Comparison of ENCODE assay signal across 14 cellular contexts in genomic region chr12:958449-959123, GRCh38. TPM values are rescaled to one million over a fixed set of nuclear protein-coding genes. Genes with fewer than 3 reads are reported as not detected.
A peak's percentile ranks its signal among the peaks of the same experiment; 100 is the strongest.
DNase-seq lines count a peak whose midpoint lies in the region; ATAC-seq and TF ChIP-seq lines count a peak whose summit lies in the region.
"Had no signal": no experiment of that assay in that cellular context is flagged by ENCODE, and none has a peak within 500 bp of the region (broad histone marks: within the 10 kb centered on the region; RNA-seq: fewer than 3 reads in every experiment).

No MANE protein-coding gene starts in this region.

- no peaks in the 10 kb centered on the region for H3K36me3 Mint-ChIP-seq in endothelial cell (ENCODE audit: low read depth, unreplicated experiment)
- H3K36me3 Mint-ChIP-seq: brain had no signal

- no peaks in the 10 kb centered on the region for H3K36me3 ChIP-seq in SJCRH30
- H3K36me3 ChIP-seq: upper lobe of left lung had no signal

- ATAC-seq in HG02759 (IDR thresholded peaks at IDR 0.05; ENCODE audit: unreplicated experiment) (peak; percentile 64), sciatic nerve (peak; percentile 41)
- ATAC-seq: SK-N-SH treated with all-trans-retinoic acid at 6 μM for 48 hours had no signal

- H3K9me3 Mint-ChIP-seq in endothelial cell (ENCODE audit: unreplicated experiment), result no peaks in the 10 kb centered on the region
- H3K9me3 Mint-ChIP-seq: brain had no signal

- peak overlapping the region; percentile 25 for H3K4me3 ChIP-seq in SJCRH30
- H3K4me3 ChIP-seq: upper lobe of left lung had no signal

- no peaks in the 10 kb centered on the region for H3K27me3 ChIP-seq in SJCRH30
- H3K27me3 ChIP-seq: upper lobe of left lung had no signal

- H3K27ac Mint-ChIP-seq in endothelial cell (ENCODE audit: unreplicated experiment), result no peak overlapping the region

- TF ChIP-seq CTCF in endothelial cell (IDR thresholded peaks at IDR 0.05; ENCODE audit: unreplicated experiment), result no peak

- no peaks in the 10 kb centered on the region for H3K27me3 Mint-ChIP-seq in endothelial cell (ENCODE audit: unreplicated experiment)

- DNase-seq in NCI-H146 (lab: John Stamatoyannopoulos, UW) (peak; percentile 7), NCI-H146 treated with DMSO at 0.1 percent for 48 hours (lab: John Stamatoyannopoulos, UW; ENCODE audit: unreplicated experiment) (no peak), SJCRH30 (peak; percentile 52 to 64), sciatic nerve (ENCODE audit: low spot score) (no peak), endothelial cell (ENCODE audit: low spot score) (no peak)
- DNase-seq in effector CD8-positive, alpha-beta T cell (lab: John Stamatoyannopoulos, UW), result no peak
- DNase-seq in effector CD4-positive, alpha-beta T cell, result no peak
- DNase-seq: GDM1; NCI-H446 treated with DMSO at 0.1 percent for 48 hours; stimulated activated CD4-positive, alpha-beta T cell treated with anti-CD3 and anti-CD28 coated beads, Interleukin-4, amount 100 ng/mL, for 4 hours had no signal

- H3K4me1 ChIP-seq in SJCRH30, result no peaks in the 10 kb centered on the region
- H3K4me1 ChIP-seq: upper lobe of left lung had no signal

- H3K9me3 ChIP-seq in SJCRH30 (replicated peaks), result no peaks in the 10 kb centered on the region
- H3K9me3 ChIP-seq: upper lobe of left lung had no signal

- H3K27ac ChIP-seq in SJCRH30, result no peak overlapping the region
- H3K27ac ChIP-seq: upper lobe of left lung had no signal

- H3K4me3 Mint-ChIP-seq in endothelial cell (ENCODE audit: unreplicated experiment), result no peak overlapping the region
- H3K4me3 Mint-ChIP-seq: brain had no signal

- peaks cover 7% of the 10 kb centered on the region for H3K4me1 Mint-ChIP-seq in endothelial cell (ENCODE audit: unreplicated experiment)

- intact Hi-C loops in sciatic nerve (cut with DNase I), result loop anchor here (10.0 kb wide), 1 partner anchor 394 kb away; no protein-coding TSS in a partner anchor

RNA-seq across cellular contexts. Expression of gene RAD52, which starts 9.1 kb away (rescaled TPM):
- 11.8 and 14.2 TPM in 2 replicates for total RNA-seq in SJCRH30 (2014; rRNA removed; shearing (Covaris generic))
- total RNA-seq in sciatic nerve (25.6 TPM), endothelial cell (ENCODE audit: unreplicated experiment) (20.3 TPM)

RNA-seq across cellular contexts. Expression of gene ERC1, which starts 32.4 kb away (rescaled TPM):
- 31.5 and 36.1 TPM in 2 replicates for total RNA-seq in SJCRH30 (2014; rRNA removed; shearing (Covaris generic))
- 83.5 TPM for total RNA-seq in sciatic nerve
- total RNA-seq in endothelial cell (ENCODE audit: unreplicated experiment), result 57.9 TPM

Comparison
In these comparisons a context has a peak if more than half of its experiments do, and no peak if none do; other contexts are left out.
1. DNase-seq: peak in NCI-H146 (single experiment) and SJCRH30 (2 of 2); none in NCI-H146 treated with DMSO at 0.1 percent for 48 hours (single experiment), sciatic nerve (single experiment), effector CD8-positive, alpha-beta T cell (single experiment), endothelial cell (single experiment) and effector CD4-positive, alpha-beta T cell (single experiment).